ENCODE assay signal across 9 cellular contexts in the genomic region with DNA sequence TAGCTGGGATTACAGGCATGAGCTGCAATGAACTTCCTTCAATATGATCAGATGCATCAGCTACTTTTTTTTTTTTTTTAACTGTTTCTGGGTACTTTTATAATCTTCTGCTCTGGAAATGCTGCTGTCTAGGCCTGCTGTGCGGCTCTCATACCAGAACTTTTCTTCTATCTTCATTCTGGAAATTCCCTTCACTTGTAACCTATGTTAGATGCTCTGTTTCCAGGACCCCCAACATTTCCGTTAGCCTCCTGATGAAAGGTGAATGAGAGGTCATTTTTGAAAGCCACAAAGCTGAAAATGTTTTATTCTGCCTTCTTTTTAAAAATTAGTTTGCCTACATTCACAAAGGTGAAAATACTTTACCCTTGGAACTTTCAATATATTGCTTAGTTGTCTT. TPM values are rescaled to one million over a fixed set of nuclear protein-coding genes. Genes with fewer than 3 reads are reported as not detected.
DNase-seq lines count a peak whose midpoint lies in the region; ATAC-seq, FAIRE-seq and TF ChIP-seq lines count a peak whose summit lies in the region.
"Had no signal": no experiment of that assay in that cellular context is flagged by ENCODE, and none has a peak within 500 bp of the region (broad histone marks: within the 10 kb centered on the region; RNA-seq: fewer than 3 reads in every experiment).

No MANE protein-coding gene starts in this region.

- H3K4me2 ChIP-seq in H9 (ENCODE audit: insufficient read depth, insufficient read length, low read length) = no peak overlapping the region

- no peaks in the 10 kb centered on the region for H3K36me3 ChIP-seq in endodermal cell (ENCODE audit: control insufficient read depth, insufficient read depth, low read length)

- H3K9me3 ChIP-seq in endodermal cell (ENCODE audit: control insufficient read depth, low read length) (peaks cover 16% of the 10 kb centered on the region), H9 (ENCODE audit: control insufficient read depth, low read depth, low read length) (no peaks in the 10 kb centered on the region)

- H2AFZ ChIP-seq in H9 (ENCODE audit: low read length) = no peak overlapping the region

- no peak overlapping the region for H4K91ac ChIP-seq in H9 (ENCODE audit: insufficient read length, low read depth, low read length)

- H3K9me3 Mint-ChIP-seq in endodermal cell = peaks cover 13% of the 10 kb centered on the region
- H3K9me3 Mint-ChIP-seq in H9 = peaks cover 12 to 15% of the 10 kb centered on the region in 2 experiments

- H3K27ac Mint-ChIP-seq in endodermal cell (peak overlapping the region; percentile 64), H9 (no peak overlapping the region)

- no peak overlapping the region for H3K4ac ChIP-seq in H9 (ENCODE audit: low read depth, low read length)

- H3K4me3 ChIP-seq in endodermal cell (ENCODE audit: low read length) = no peak overlapping the region

- H2BK120ac ChIP-seq in H9 (ENCODE audit: low read depth, low read length, poor library complexity, severe bottlenecking) = no peak overlapping the region

- no peak overlapping the region for H2BK5ac ChIP-seq in H9 (ENCODE audit: insufficient read length, low read length)

- no peaks in the 10 kb centered on the region for H3K23me2 ChIP-seq in H9 (ENCODE audit: insufficient read length, low read depth, low read length, poor library complexity, severe bottlenecking)

- no peak overlapping the region for H2BK15ac ChIP-seq in H9 (ENCODE audit: low read depth, low read length)

- H4K20me1 ChIP-seq in H9 (ENCODE audit: control insufficient read depth, insufficient read depth, insufficient read length) = no peaks in the 10 kb centered on the region

- peak; percentile 50 for DNase-seq in GM13976 (ENCODE audit: low spot score)
- DNase-seq in endodermal cell = no peak
- no peak for DNase-seq in H9
- DNase-seq in iPS-NIHi11 (ENCODE audit: low spot score) = no peak
- no peak for DNase-seq in frontal cortex (ENCODE audit: low spot score in 2 of 2)
- DNase-seq in NCI-H1694 (lab: John Stamatoyannopoulos, UW) = no peak
- DNase-seq: nucleus accumbens had no signal

- H3K79me2 ChIP-seq in H9 (ENCODE audit: insufficient read depth, low read length) = peaks cover 49% of the 10 kb centered on the region; the same call in 1 of the 2 replicates

- no peak for FAIRE-seq in frontal cortex (lab: Jason Lieb, UNC)

- no peak overlapping the region for H4K8ac ChIP-seq in H9 (replicated peaks; ENCODE audit: insufficient read length, low read depth, low read length)

- H3K14ac ChIP-seq in H9 (ENCODE audit: insufficient read depth, low read length) = no peak overlapping the region

- H3K4me1 ChIP-seq in endodermal cell (ENCODE audit: control insufficient read depth, insufficient read depth, low read length) (no peaks in the 10 kb centered on the region), H9 (ENCODE audit: insufficient read depth, low read length) (no peaks in the 10 kb centered on the region)

- 90 to 100% methylated on average over 1 to 2 of the region's 2 CpGs for WGBS in endodermal cell (ENCODE audit: insufficient coverage in 1 of 2, insufficient read length in 1 of 2), 2 experiments
- WGBS in H9 (ENCODE audit: extremely low coverage, insufficient read length, low lambda C conversion rate) = no CpG with 5 or more reads among the region's 2 CpGs

- H3K4me3 Mint-ChIP-seq in endodermal cell = no peak overlapping the region
- H3K4me3 Mint-ChIP-seq in H9 = no peak overlapping the region

- no peak overlapping the region for H2AK5ac ChIP-seq in H9 (ENCODE audit: insufficient read length, low read length)

- no peak for TF ChIP-seq CTCF in GM13976 (IDR thresholded peaks at IDR 0.05; ENCODE audit: borderline replicate concordance, control extremely low read depth, extremely low read depth, insufficient read depth, missing control alignments)
- no peak for TF ChIP-seq CTCF in endodermal cell (conservative IDR thresholded peaks at IDR 0.05)
- TF ChIP-seq CTCF in H9 (conservative IDR thresholded peaks at IDR 0.05) = no peak

- no peak overlapping the region for H3T11ph ChIP-seq in H9 (ENCODE audit: low read length)

- no peak overlapping the region for H2BK20ac ChIP-seq in H9 (ENCODE audit: low read depth, low read length, poor library complexity, severe bottlenecking)

- no peaks in the 10 kb centered on the region for H3K4me1 Mint-ChIP-seq in endodermal cell
- H3K4me1 Mint-ChIP-seq in H9 = peaks cover 3 to 12% of the 10 kb centered on the region in 2 experiments; a peak in 2 of 4 replicates

- H4K5ac ChIP-seq in H9 (ENCODE audit: insufficient read length, low read depth, low read length) = no peak overlapping the region

- H2BK12ac ChIP-seq in H9 (ENCODE audit: insufficient read length, low read depth, low read length) = no peak overlapping the region

- no peak overlapping the region for H3K23ac ChIP-seq in H9 (ENCODE audit: insufficient read length, low read depth, low read length)

- H3K27me3 Mint-ChIP-seq in endodermal cell (ENCODE audit: insufficient read depth) = no peaks in the 10 kb centered on the region
- H3K27me3 Mint-ChIP-seq in H9 (ENCODE audit: low read depth) = no peaks in the 10 kb centered on the region

- ATAC-seq in GM21360 (IDR thresholded peaks at IDR 0.05; ENCODE audit: unreplicated experiment) = peak; percentile 54
- peak; percentile 35 for ATAC-seq in HG03439 (IDR thresholded peaks at IDR 0.05; ENCODE audit: unreplicated experiment)

- no peak overlapping the region for H3K56ac ChIP-seq in H9 (ENCODE audit: insufficient read length, low read depth, low read length)

- no peak overlapping the region for H3K27ac ChIP-seq in endodermal cell (ENCODE audit: low read depth, low read length)
- H3K27ac ChIP-seq in H9 (ENCODE audit: insufficient read length, low read depth, low read length) = no peak overlapping the region

- no peaks in the 10 kb centered on the region for H3K27me3 ChIP-seq in endodermal cell (ENCODE audit: control insufficient read depth, insufficient read depth, low read length, poor library complexity, severe bottlenecking)
- no peaks in the 10 kb centered on the region for H3K27me3 ChIP-seq in H9 (ENCODE audit: insufficient read depth, low read length)

- H3K9ac ChIP-seq in endodermal cell (ENCODE audit: extremely low read depth, low read length, poor library complexity, severe bottlenecking) (no peak overlapping the region), H9 (ENCODE audit: extremely low read depth, insufficient read length, low read length) (no peak overlapping the region)

- in situ Hi-C loops in GM13976 (cut with MboI; ENCODE audit: low sequenced_read_pairs, unreplicated experiment) = no loop called here

- H3K79me1 ChIP-seq in H9 (ENCODE audit: insufficient read depth, low read depth, low read length, poor library complexity, severe bottlenecking) = peaks cover 2% of the 10 kb centered on the region

- peaks cover 6% of the 10 kb centered on the region for H3K36me3 Mint-ChIP-seq in endodermal cell (ENCODE audit: low read depth)
- H3K36me3 Mint-ChIP-seq in H9 (ENCODE audit: insufficient read depth in 1 of 3, low read depth in 3 of 3) = peaks cover 10 to 16% (median 14%) of the 10 kb centered on the region in 3 experiments

- H3K18ac ChIP-seq in H9 (ENCODE audit: insufficient read length, low read depth, low read length) = no peak overlapping the region

RNA-seq across cellular contexts. Expression of a gene that starts 8.6 kb away (rescaled TPM):
- total RNA-seq in endodermal cell = 10 to 100 TPM; 90.3 to 92.0 TPM
- polyA plus RNA-seq in endodermal cell (2013, experiment 1 of 2) = 67.5 TPM
- polyA plus RNA-seq in endodermal cell (2013, experiment 2 of 2) = 65.3 TPM
- 106 and 109 TPM in 2 replicates for total RNA-seq in H9 (2021)
- total RNA-seq in frontal cortex = 73.0 TPM
